Comparison of ENCODE assay signal across 1 cellular context in the genomic region with DNA sequence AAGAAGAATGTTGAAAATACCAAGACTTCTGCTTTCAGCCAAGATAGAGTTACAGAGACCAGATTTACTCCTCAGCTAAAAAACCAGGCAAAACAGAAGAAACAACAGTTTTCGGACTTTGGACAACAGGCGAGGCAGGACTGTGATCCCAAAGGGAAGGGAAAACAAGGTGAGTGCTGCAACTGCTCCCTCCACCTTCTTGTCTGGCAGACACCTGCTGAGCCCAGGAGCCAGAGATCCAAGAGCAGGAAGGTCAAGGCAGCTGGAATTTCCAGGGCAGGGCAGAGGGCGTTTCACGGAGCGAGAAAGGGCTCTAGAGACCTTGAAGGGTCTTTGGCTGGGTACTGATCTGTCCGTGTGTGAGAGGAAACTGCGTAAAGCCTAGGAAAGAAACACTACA.
TF ChIP-seq lines count a peak whose summit lies in the region.

No MANE protein-coding gene starts in this region.

TF ChIP-seq in H1, 55 proteins besides CTCF, POLR2A, EP300 and RAD21:
- TF ChIP-seq RBBP5 (IDR thresholded peaks at IDR 0.05; ENCODE audit: borderline replicate concordance, low read depth, low read length) (no peak), SRF (IDR thresholded peaks at IDR 0.05; ENCODE audit: low read depth, low read length) (no peak), BRCA1 (IDR thresholded peaks at IDR 0.05; ENCODE audit: low read depth, low read length) (no peak), EZH2 (IDR thresholded peaks at IDR 0.05; ENCODE audit: low read depth, low read length, severe bottlenecking) (no peak), TEAD4 (IDR thresholded peaks at IDR 0.05; ENCODE audit: low read depth, low read length) (peak; percentile 48; the same call in 1 of the 2 replicates), SIX5 (IDR thresholded peaks at IDR 0.05; ENCODE audit: low read depth, low read length) (no peak), CEBPB (IDR thresholded peaks at IDR 0.05; ENCODE audit: low read depth, low read length) (no peak), CBX5 (IDR thresholded peaks at IDR 0.05; ENCODE audit: low read depth, low read length) (no peak), CBX8 (IDR thresholded peaks at IDR 0.05; ENCODE audit: borderline replicate concordance, low read depth, low read length) (no peak), EGR1 (IDR thresholded peaks at IDR 0.05; ENCODE audit: borderline replicate concordance, low read depth, low read length) (peak; percentile 41; the same call in 1 of the 2 replicates), RXRA (IDR thresholded peaks at IDR 0.05; ENCODE audit: insufficient read depth, low read depth, low read length) (no peak), GABPA (IDR thresholded peaks at IDR 0.05; ENCODE audit: borderline replicate concordance, insufficient read depth, low read length) (no peak), FOSL1 (IDR thresholded peaks at IDR 0.05; ENCODE audit: insufficient read depth, low read depth, low read length) (no peak)
- TF ChIP-seq, protein P1, sequence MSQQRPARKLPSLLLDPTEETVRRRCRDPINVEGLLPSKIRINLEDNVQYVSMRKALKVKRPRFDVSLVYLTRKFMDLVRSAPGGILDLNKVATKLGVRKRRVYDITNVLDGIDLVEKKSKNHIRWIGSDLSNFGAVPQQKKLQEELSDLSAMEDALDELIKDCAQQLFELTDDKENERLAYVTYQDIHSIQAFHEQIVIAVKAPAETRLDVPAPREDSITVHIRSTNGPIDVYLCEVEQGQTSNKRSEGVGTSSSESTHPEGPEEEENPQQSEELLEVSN (IDR thresholded peaks at IDR 0.05): no peak
